Comparison of ENCODE assay signal across 17 cellular contexts in the genomic region with DNA sequence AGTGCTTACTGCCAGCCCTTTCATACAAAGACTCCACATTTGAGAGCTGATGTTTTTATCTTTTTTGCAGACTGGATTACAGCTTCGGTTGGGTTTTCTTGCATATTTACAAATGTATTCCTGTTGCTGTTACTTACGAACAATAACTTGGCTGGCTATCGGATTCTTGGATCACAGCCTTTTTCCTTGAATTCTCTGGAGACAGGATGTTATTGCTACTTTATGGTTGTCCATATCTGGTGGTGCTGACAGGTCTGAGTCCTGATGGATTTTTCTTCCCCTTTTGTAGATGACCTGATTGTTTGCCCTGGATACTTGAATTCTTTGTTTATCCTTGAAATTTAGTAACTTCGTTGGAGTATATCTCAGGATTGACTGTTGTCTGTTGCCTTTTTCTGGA.
A peak's percentile ranks its signal among the peaks of the same experiment; 100 is the strongest.
DNase-seq lines count a peak whose midpoint lies in the region; ATAC-seq and TF ChIP-seq lines count a peak whose summit lies in the region.
"Had no signal": no experiment of that assay in that cellular context is flagged by ENCODE, and none has a peak within 500 bp of the region (broad histone marks: within the 10 kb centered on the region; RNA-seq: fewer than 3 reads in every experiment).

No MANE protein-coding gene starts in this region.

- CTCF ChIA-PET in WTC11 (lab: Charles Lee), result no interaction called here

- H3K9me3 ChIP-seq in suprapubic skin, result no peaks in the 10 kb centered on the region
- H3K9me3 ChIP-seq: BLaER1 had no signal

- H3K4me1 ChIP-seq in suprapubic skin, result no peaks in the 10 kb centered on the region
- H3K4me1 ChIP-seq: BLaER1 had no signal

- DNase-seq in amniotic epithelial cell (ENCODE audit: low read depth) (peak; percentile 9), cardiac fibroblast (ENCODE audit: low read depth in 2 of 2) (peak; percentile 0 to 51), fibroblast of mammary gland (ENCODE audit: low read depth) (peak; percentile 6), left kidney (ENCODE audit: low read depth, low spot score) (peak; percentile 1), suprapubic skin (ENCODE audit: low spot score in 2 of 2) (no peak), NCI-H146 treated with DMSO at 0.1 percent for 48 hours (lab: John Stamatoyannopoulos, UW; ENCODE audit: unreplicated experiment) (no peak), HK-2 (ENCODE audit: unreplicated experiment) (no peak), WTC11 (ENCODE audit: low spot score) (no peak)
- DNase-seq: 8988T; CD4-positive, alpha-beta memory T cell; DMS153; DMS79; GF-D8; HCEC 1CT had no signal

- peaks cover 9% of the 10 kb centered on the region for H3K36me3 Mint-ChIP-seq in WTC11

- WGBS in suprapubic skin, result 59% methylated on average over 4 of the region's 4 CpGs

- H3K4me3 Mint-ChIP-seq in WTC11, result no peak overlapping the region
- H3K4me3 Mint-ChIP-seq: CD14-positive monocyte; CD4-positive, alpha-beta memory T cell; GM23338 had no signal

- no peaks in the 10 kb centered on the region for H3K27me3 Mint-ChIP-seq in WTC11 (ENCODE audit: low read depth)
- H3K27me3 Mint-ChIP-seq: CD4-positive, alpha-beta memory T cell had no signal

- POLR2A ChIA-PET in WTC11 (lab: Charles Lee), result no interaction called here

- no peaks in the 10 kb centered on the region for H3K36me3 ChIP-seq in suprapubic skin
- H3K36me3 ChIP-seq: BLaER1 had no signal

- no peak for TF ChIP-seq POLR2A in suprapubic skin (IDR thresholded peaks at IDR 0.05)

- TF ChIP-seq EP300 in suprapubic skin (IDR thresholded peaks at IDR 0.05), result no peak

- H3K4me3 ChIP-seq in cardiac fibroblast (replicated peaks in 1 of 2; ENCODE audit: low read depth in 2 of 2, low read length in 2 of 2) (no peak overlapping the region), fibroblast of mammary gland (ENCODE audit: control insufficient read depth, low read depth, low read length) (no peak overlapping the region), suprapubic skin (no peak overlapping the region)
- H3K4me3 ChIP-seq: BLaER1, GM23338 had no signal

- H3K27ac Mint-ChIP-seq in WTC11, result no peak overlapping the region
- H3K27ac Mint-ChIP-seq: CD14-positive monocyte; CD4-positive, alpha-beta memory T cell; GM23338 had no signal

- TF ChIP-seq CTCF in cardiac fibroblast (IDR thresholded peaks at IDR 0.05; ENCODE audit: low read depth, low read length) (no peak), fibroblast of mammary gland (conservative IDR thresholded peaks at IDR 0.05; ENCODE audit: control insufficient read depth, insufficient read depth, low read depth, low read length) (no peak), suprapubic skin (IDR thresholded peaks at IDR 0.05) (no peak), WTC11 (IDR thresholded peaks at IDR 0.05) (no peak)

- H3K27me3 ChIP-seq in suprapubic skin, result no peaks in the 10 kb centered on the region
- H3K27me3 ChIP-seq: BLaER1 had no signal

- no peak for ATAC-seq in WTC11
- ATAC-seq: GM23338 had no signal

- no peak overlapping the region for H3K27ac ChIP-seq in suprapubic skin
- H3K27ac ChIP-seq: BLaER1 had no signal

- peaks cover 13% of the 10 kb centered on the region for H3K4me1 Mint-ChIP-seq in WTC11
- H3K4me1 Mint-ChIP-seq: CD14-positive monocyte; CD4-positive, alpha-beta memory T cell had no signal

- no peaks in the 10 kb centered on the region for H3K9me3 Mint-ChIP-seq in WTC11
- H3K9me3 Mint-ChIP-seq: CD4-positive, alpha-beta memory T cell; GM23338 had no signal

TF ChIP-seq in WTC11, 78 proteins besides CTCF, POLR2A, EP300 and RAD21:
- TF ChIP-seq, protein P1, sequence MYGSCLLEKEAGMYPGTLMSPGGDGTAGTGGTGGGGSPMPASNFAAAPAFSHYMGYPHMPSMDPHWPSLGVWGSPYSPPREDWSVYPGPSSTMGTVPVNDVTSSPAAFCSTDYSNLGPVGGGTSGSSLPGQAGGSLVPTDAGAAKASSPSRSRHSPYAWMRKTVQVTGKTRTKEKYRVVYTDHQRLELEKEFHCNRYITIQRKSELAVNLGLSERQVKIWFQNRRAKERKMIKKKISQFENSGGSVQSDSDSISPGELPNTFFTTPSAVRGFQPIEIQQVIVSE (CRISPR knock-in tag; IDR thresholded peaks at IDR 0.05; ENCODE audit: borderline replicate concordance), result no peak
- TF ChIP-seq, protein P2, sequence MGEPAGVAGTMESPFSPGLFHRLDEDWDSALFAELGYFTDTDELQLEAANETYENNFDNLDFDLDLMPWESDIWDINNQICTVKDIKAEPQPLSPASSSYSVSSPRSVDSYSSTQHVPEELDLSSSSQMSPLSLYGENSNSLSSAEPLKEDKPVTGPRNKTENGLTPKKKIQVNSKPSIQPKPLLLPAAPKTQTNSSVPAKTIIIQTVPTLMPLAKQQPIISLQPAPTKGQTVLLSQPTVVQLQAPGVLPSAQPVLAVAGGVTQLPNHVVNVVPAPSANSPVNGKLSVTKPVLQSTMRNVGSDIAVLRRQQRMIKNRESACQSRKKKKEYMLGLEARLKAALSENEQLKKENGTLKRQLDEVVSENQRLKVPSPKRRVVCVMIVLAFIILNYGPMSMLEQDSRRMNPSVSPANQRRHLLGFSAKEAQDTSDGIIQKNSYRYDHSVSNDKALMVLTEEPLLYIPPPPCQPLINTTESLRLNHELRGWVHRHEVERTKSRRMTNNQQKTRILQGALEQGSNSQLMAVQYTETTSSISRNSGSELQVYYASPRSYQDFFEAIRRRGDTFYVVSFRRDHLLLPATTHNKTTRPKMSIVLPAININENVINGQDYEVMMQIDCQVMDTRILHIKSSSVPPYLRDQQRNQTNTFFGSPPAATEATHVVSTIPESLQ (CRISPR knock-in tag; IDR thresholded peaks at IDR 0.05), result no peak

Comparison
In these comparisons a context has a peak if more than half of its experiments do, and no peak if none do; other contexts are left out.
1. DNase-seq: peak in amniotic epithelial cell (single experiment), cardiac fibroblast (2 of 2), fibroblast of mammary gland (single experiment) and left kidney (single experiment); none in suprapubic skin (0 of 2), NCI-H146 treated with DMSO at 0.1 percent for 48 hours (single experiment), HK-2 (single experiment) and WTC11 (single experiment).